Comparison of ENCODE assay signal across 8 cellular contexts in genomic region chr19:48966541-48967345, GRCh38. TPM values are rescaled to one million over a fixed set of nuclear protein-coding genes. Genes with fewer than 3 reads are reported as not detected.
A peak's percentile ranks its signal among the peaks of the same experiment; 100 is the strongest.
DNase-seq lines count a peak whose midpoint lies in the region; ATAC-seq, FAIRE-seq and TF ChIP-seq lines count a peak whose summit lies in the region.

No MANE protein-coding gene starts in this region.

- DNase-seq in NCI-H1417 (lab: John Stamatoyannopoulos, UW) (peak in 2 of 3 experiments; percentile 25 to 71), NCI-H1417 treated with DMSO at 0.1 percent for 48 hours (lab: John Stamatoyannopoulos, UW) (no peak), RWPE2 (ENCODE audit: low spot score) (no peak), prostate gland (ENCODE audit: low spot score) (no peak), posterior cingulate gyrus (no peak), H54 (ENCODE audit: insufficient read length, low spot score) (no peak)

- H3K9me3 ChIP-seq in RWPE2 (ENCODE audit: severe bottlenecking) (no peaks in the 10 kb centered on the region), esophagus (ENCODE audit: control insufficient read depth in 2 of 2, insufficient read depth in 1 of 2, low read depth in 1 of 2, low read length in 1 of 2) (peaks cover 0 to 1% of the 10 kb centered on the region in 2 donors), prostate gland (no peaks in the 10 kb centered on the region)

- no peak for TF ChIP-seq POLR2A in prostate gland (IDR thresholded peaks at IDR 0.05)
- no peak for TF ChIP-seq POLR2A in H54 (IDR thresholded peaks at IDR 0.05; ENCODE audit: low read depth, low read length)

- H3K27ac ChIP-seq in RWPE2 (ENCODE audit: poor library complexity, severe bottlenecking) (peak overlapping the region; percentile 91), esophagus (ENCODE audit: low read depth in 2 of 2, low read length in 1 of 2) (peak overlapping the region in 1 of 2 donors; percentile 82), prostate gland (peak overlapping the region; percentile 93 to 95)

- peaks cover 45% of the 10 kb centered on the region for H3K36me3 ChIP-seq in RWPE2 (ENCODE audit: low read depth)
- peaks cover 6 to 24% of the 10 kb centered on the region in 2 donors for H3K36me3 ChIP-seq in esophagus (ENCODE audit: control insufficient read depth in 2 of 2, insufficient read depth in 2 of 2, low read length in 1 of 2)
- H3K36me3 ChIP-seq in prostate gland, result peaks cover 0 to 5% of the 10 kb centered on the region in 2 donors

- ATAC-seq in RWPE2 (ENCODE audit: low read depth) (no peak), HG03457 (IDR thresholded peaks at IDR 0.05; ENCODE audit: unreplicated experiment) (no peak)

- no peak for TF ChIP-seq CTCF in RWPE2 (IDR thresholded peaks at IDR 0.05; ENCODE audit: poor library complexity, severe bottlenecking)
- no peak for TF ChIP-seq CTCF in prostate gland (IDR thresholded peaks at IDR 0.05)

- intact Hi-C loops in prostate gland (cut with DNase I) (loop anchor here (10.0 kb wide), 1 partner anchor 322 kb away; the partner anchor contains the start of gene CA11), posterior cingulate gyrus (cut with DNase I) (loop anchor here (10.0 kb wide), 1 partner anchor 62 kb away; the partner anchor contains the start of gene NUCB1)

- WGBS in esophagus, 2 donors, result 76 to 84% methylated on average over 10 of the region's 10 CpGs
- 85% methylated on average over 10 of the region's 10 CpGs for WGBS in prostate gland

- H3K4me1 ChIP-seq in RWPE2 (ENCODE audit: insufficient read depth, poor library complexity, severe bottlenecking) (peaks cover 16% of the 10 kb centered on the region), esophagus (ENCODE audit: control insufficient read depth in 2 of 2, insufficient read depth in 2 of 2, low read length in 1 of 2) (peaks cover 4 to 28% of the 10 kb centered on the region in 2 donors), prostate gland (replicated peaks) (peaks cover 7% of the 10 kb centered on the region)

- peak overlapping the region; percentile 63 for H3K4me3 ChIP-seq in RWPE2 (ENCODE audit: severe bottlenecking)
- H3K4me3 ChIP-seq in esophagus (ENCODE audit: low read depth in 1 of 2, low read length in 2 of 2), result peak overlapping the region; percentile 72 to 78
- H3K4me3 ChIP-seq in prostate gland, result peak overlapping the region; percentile 69 to 86

- no peak for FAIRE-seq in H54 (lab: Jason Lieb, UNC)

- no peaks in the 10 kb centered on the region for H3K27me3 ChIP-seq in RWPE2 (ENCODE audit: insufficient read depth, poor library complexity, severe bottlenecking)
- no peaks in the 10 kb centered on the region for H3K27me3 ChIP-seq in esophagus (ENCODE audit: control insufficient read depth in 1 of 2, insufficient read depth in 2 of 2, low read length in 2 of 2)
- no peaks in the 10 kb centered on the region for H3K27me3 ChIP-seq in prostate gland (replicated peaks; ENCODE audit: insufficient read depth)

RNA-seq across cellular contexts. Expression of gene FTL, which starts 1.6 kb away (rescaled TPM):
- polyA plus RNA-seq in esophagus, result 100 to 1,000 TPM; 645 to 931 TPM
- 1,000 to 10,000 TPM; 1,764 to 2,124 TPM for total RNA-seq in prostate gland

RNA-seq across cellular contexts. Expression of gene BAX, which starts 12.1 kb away (rescaled TPM):
- 10 to 100 TPM; 41.7 to 56.9 TPM for polyA plus RNA-seq in esophagus
- 10 to 100 TPM; 52.1 to 62.3 TPM for total RNA-seq in prostate gland

RNA-seq across cellular contexts. Expression of gene GYS1, which starts 26.4 kb away (rescaled TPM):
- polyA plus RNA-seq in esophagus, result 10 to 100 TPM; 27.0 to 30.9 TPM
- 10 to 100 TPM; 47.3 to 52.0 TPM for total RNA-seq in prostate gland

RNA-seq across cellular contexts. Expression of gene RUVBL2, which starts 26.9 kb away (rescaled TPM):
- 10 to 100 TPM; 56.1 to 87.4 TPM for polyA plus RNA-seq in esophagus
- 100 to 1,000 TPM; 110 to 126 TPM for total RNA-seq in prostate gland

RNA-seq across cellular contexts. Expression of gene DHDH, which starts 33.2 kb away (rescaled TPM):
- 1 to 10 TPM in 1 of 2 donors, under 1 TPM in 1; 0.57 to 1.3 TPM for polyA plus RNA-seq in esophagus
- total RNA-seq in prostate gland, result 10 to 100 TPM in 1 of 2 donors, 1 to 10 TPM in 1; 4.6 to 12.6 TPM

Comparison
In these comparisons a context has a peak if more than half of its experiments do, and no peak if none do; other contexts are left out.
1. DNase-seq: peak in NCI-H1417 (2 of 3); none in NCI-H1417 treated with DMSO at 0.1 percent for 48 hours (single experiment), RWPE2 (single experiment), prostate gland (single experiment), posterior cingulate gyrus (0 of 10) and H54 (single experiment).
2. Peak in every context shown above with its lines, with median percentiles within 50 percentile points of each other: H3K4me3 ChIP-seq.